ENCODE assay signal across 15 cellular contexts in the genomic region with DNA sequence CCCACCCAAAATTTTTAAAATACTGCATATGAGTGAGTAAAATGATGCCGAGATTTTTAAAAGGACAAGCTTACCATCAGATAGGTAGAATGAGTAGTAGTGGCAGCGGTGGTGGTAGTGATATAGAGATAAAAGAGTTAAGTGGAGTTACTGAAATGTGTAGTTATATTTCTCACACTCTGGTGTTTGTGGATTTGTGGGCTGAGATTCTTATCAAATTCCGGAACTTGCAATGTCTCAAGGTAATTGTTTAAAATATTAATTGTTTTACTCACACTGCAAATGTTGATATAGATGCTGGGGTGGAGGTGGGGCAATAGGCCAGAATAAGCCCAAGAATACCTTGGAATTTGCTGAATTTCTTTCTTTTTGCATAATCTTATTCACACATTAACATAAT. TPM values are rescaled to one million over a fixed set of nuclear protein-coding genes. Genes with fewer than 3 reads are reported as not detected.
DNase-seq lines count a peak whose midpoint lies in the region; ATAC-seq and TF ChIP-seq lines count a peak whose summit lies in the region.
"Had no signal": no experiment of that assay in that cellular context is flagged by ENCODE, and none has a peak within 500 bp of the region (broad histone marks: within the 10 kb centered on the region; RNA-seq: fewer than 3 reads in every experiment).

No MANE protein-coding gene starts in this region.

- peak; percentile 35 for ATAC-seq in HG02798 (IDR thresholded peaks at IDR 0.05; ENCODE audit: poor library complexity, unreplicated experiment)
- 0 out of 2 replicates have a peak, but pooled peaks have one; percentile 9 for ATAC-seq in PC-3
- ATAC-seq in natural killer cell treated with Interleukin-12 subunit alpha and Interleukin-12 subunit beta and Interleukin-15 and Interleukin-18, amount 100 ng/mL, for 72 hours: peak; percentile 89 to 95
- ATAC-seq: A549, heart left ventricle had no signal

- peak overlapping the region; percentile 65 for H3K4me3 Mint-ChIP-seq in activated CD4-positive, alpha-beta T cell treated with anti-CD3 and anti-CD28 coated beads, Interleukin-2, amount 10 ng/mL, durations not matched to agents 24 days and 14 days
- peak overlapping the region; percentile 75 for H3K4me3 Mint-ChIP-seq in natural killer cell treated with Interleukin-12 subunit alpha and Interleukin-12 subunit beta and Interleukin-15 and Interleukin-18, amount 100 ng/mL, for 72 hours
- H3K4me3 Mint-ChIP-seq: dendritic cell treated with granulocyte-macrophage colony-stimulating factor and Interleukin-4, amounts not matched to agents 40 ng/mL and 50 ng/mL, for 4 days had no signal

- H3F3A ChIP-seq in PC-3 (ENCODE audit: low read length, unreplicated experiment): no peaks in the 10 kb centered on the region

- H3K27ac ChIP-seq in PC-3 (ENCODE audit: low read length) (no peak overlapping the region), tibial artery (no peak overlapping the region)
- H3K27ac ChIP-seq: A549, heart left ventricle, skin epidermis had no signal

- H3K4me3 ChIP-seq in PC-3 (ENCODE audit: low read length) (no peak overlapping the region), tibial artery (no peak overlapping the region)
- H3K4me3 ChIP-seq: A549, heart left ventricle, skin epidermis had no signal

- peak overlapping the region; percentile 73 for H3K27ac Mint-ChIP-seq in activated CD4-positive, alpha-beta T cell treated with anti-CD3 and anti-CD28 coated beads, Interleukin-2, amount 10 ng/mL, durations not matched to agents 24 days and 14 days
- peak overlapping the region; percentile 60 to 72 for H3K27ac Mint-ChIP-seq in natural killer cell treated with Interleukin-12 subunit alpha and Interleukin-12 subunit beta and Interleukin-15 and Interleukin-18, amount 100 ng/mL, for 72 hours
- H3K27ac Mint-ChIP-seq: dendritic cell treated with granulocyte-macrophage colony-stimulating factor and Interleukin-4, amounts not matched to agents 40 ng/mL and 50 ng/mL, for 4 days had no signal

- H3K4me1 ChIP-seq in PC-3 (ENCODE audit: insufficient read depth, low read length) (peaks cover 5% of the 10 kb centered on the region; the same call in 1 of the 2 replicates), tibial artery (peaks cover 0 to 9% (median 2%) of the 10 kb centered on the region in 4 donors)
- H3K4me1 ChIP-seq: A549 had no signal

- H4K20me1 ChIP-seq in PC-3 (ENCODE audit: low read length): no peaks in the 10 kb centered on the region

- no peaks in the 10 kb centered on the region for H3K9me3 Mint-ChIP-seq in activated CD4-positive, alpha-beta T cell treated with anti-CD3 and anti-CD28 coated beads, Interleukin-2, amount 10 ng/mL, durations not matched to agents 24 days and 14 days
- no peaks in the 10 kb centered on the region for H3K9me3 Mint-ChIP-seq in natural killer cell treated with Interleukin-12 subunit alpha and Interleukin-12 subunit beta and Interleukin-15 and Interleukin-18, amount 100 ng/mL, for 72 hours
- H3K9me3 Mint-ChIP-seq: dendritic cell treated with granulocyte-macrophage colony-stimulating factor and Interleukin-4, amounts not matched to agents 40 ng/mL and 50 ng/mL, for 4 days; IgD-negative memory B cell had no signal

- DNase-seq in activated CD4-positive, alpha-beta T cell treated with anti-CD3 and anti-CD28 coated beads, Interleukin-2, amount 10 ng/mL, durations not matched to agents 24 days and 14 days: peak; percentile 83
- no peak for DNase-seq in activated CD4-positive, alpha-beta T cell treated with anti-CD3 and anti-CD28 coated beads for 1 hour
- DNase-seq in PC-3 (no peak), tibial artery (no peak), NCI-H1436 treated with DMSO at 0.1 percent for 48 hours (lab: John Stamatoyannopoulos, UW) (no peak)
- DNase-seq in natural killer cell treated with Interleukin-12 subunit alpha and Interleukin-12 subunit beta and Interleukin-15 and Interleukin-18, amount 100 ng/mL, for 72 hours (ENCODE audit: low spot score): no peak
- DNase-seq in NK-92 treated with Interleukin-12 subunit alpha and Interleukin-12 subunit beta, amount 100 ng/mL, for 24 hours (lab: John Stamatoyannopoulos, UW): no peak
- DNase-seq: heart left ventricle, midbrain, NCI-H446 had no signal

- no peaks in the 10 kb centered on the region for H3K79me2 ChIP-seq in PC-3 (ENCODE audit: low read length)

- no peak overlapping the region for H2AFZ ChIP-seq in PC-3 (ENCODE audit: low read length)

- H3K9me2 ChIP-seq in PC-3 (replicated peaks; ENCODE audit: low read length): no peaks in the 10 kb centered on the region

- H3K27me3 ChIP-seq in PC-3 (ENCODE audit: low read length) (no peaks in the 10 kb centered on the region), tibial artery (no peaks in the 10 kb centered on the region)
- H3K27me3 ChIP-seq: heart left ventricle had no signal

- H3K36me3 Mint-ChIP-seq in activated CD4-positive, alpha-beta T cell treated with anti-CD3 and anti-CD28 coated beads, Interleukin-2, amount 10 ng/mL, durations not matched to agents 24 days and 14 days (ENCODE audit: low read depth): no peaks in the 10 kb centered on the region
- H3K36me3 Mint-ChIP-seq in natural killer cell treated with Interleukin-12 subunit alpha and Interleukin-12 subunit beta and Interleukin-15 and Interleukin-18, amount 100 ng/mL, for 72 hours: no peaks in the 10 kb centered on the region

- H3K4me2 ChIP-seq in PC-3 (ENCODE audit: low read length): no peak overlapping the region
- H3K4me2 ChIP-seq: A549 had no signal

- H3K9ac ChIP-seq in PC-3 (ENCODE audit: low read length): no peak overlapping the region

- CTCF ChIA-PET in PC-3 (lab: Charles Lee): interaction anchor here (0.7 kb wide), 1 partner anchor 1001 kb away, joined by 5 read pairs; no protein-coding TSS in a partner anchor

- POLR2A ChIA-PET in PC-3 (lab: Charles Lee; ENCODE audit: unreplicated experiment): interaction anchor here (0.6 kb wide), 2 partner anchors 12 to 53 kb away, joined by 3 to 4 read pairs; no protein-coding TSS in a partner anchor

- H3K9me3 ChIP-seq in PC-3 (ENCODE audit: low read length): no peaks in the 10 kb centered on the region
- H3K9me3 ChIP-seq in tibial artery: no peaks in the 10 kb centered on the region
- H3K9me3 ChIP-seq: A549, heart left ventricle had no signal

- peaks cover 59% of the 10 kb centered on the region for H3K27me3 Mint-ChIP-seq in activated CD4-positive, alpha-beta T cell treated with anti-CD3 and anti-CD28 coated beads, Interleukin-2, amount 10 ng/mL, durations not matched to agents 24 days and 14 days
- H3K27me3 Mint-ChIP-seq in natural killer cell treated with Interleukin-12 subunit alpha and Interleukin-12 subunit beta and Interleukin-15 and Interleukin-18, amount 100 ng/mL, for 72 hours: peaks cover 8% of the 10 kb centered on the region in 2 donors
- H3K27me3 Mint-ChIP-seq: dendritic cell treated with granulocyte-macrophage colony-stimulating factor and Interleukin-4, amounts not matched to agents 40 ng/mL and 50 ng/mL, for 4 days; IgD-negative memory B cell had no signal

- TF ChIP-seq CTCF in PC-3 (conservative IDR thresholded peaks at IDR 0.05; ENCODE audit: low read depth, low read length) (no peak), tibial artery (IDR thresholded peaks at IDR 0.05) (no peak)

- H3K36me3 ChIP-seq in PC-3 (ENCODE audit: low read depth, low read length): no peaks in the 10 kb centered on the region
- H3K36me3 ChIP-seq in tibial artery: no peaks in the 10 kb centered on the region
- H3K36me3 ChIP-seq: heart left ventricle had no signal

- no TSS peak for BruUV-seq in PC-3 (replicated peaks; lab: Mats Ljungman, UMichigan)

- H3K4me1 Mint-ChIP-seq in activated CD4-positive, alpha-beta T cell treated with anti-CD3 and anti-CD28 coated beads, Interleukin-2, amount 10 ng/mL, durations not matched to agents 24 days and 14 days: peaks cover 30% of the 10 kb centered on the region
- peaks cover 23 to 29% of the 10 kb centered on the region in 2 donors for H3K4me1 Mint-ChIP-seq in natural killer cell treated with Interleukin-12 subunit alpha and Interleukin-12 subunit beta and Interleukin-15 and Interleukin-18, amount 100 ng/mL, for 72 hours (ENCODE audit: low read depth in 2 of 2)

- intact Hi-C loops in activated CD4-positive, alpha-beta T cell treated with anti-CD3 and anti-CD28 coated beads, Interleukin-2, amount 10 ng/mL, durations not matched to agents 24 days and 14 days (cut with micrococcal nuclease): loop anchor here (1.0 to 10.0 kb wide), 6 partner anchors 11 to 374 kb away; a partner anchor contains a TSS
- intact Hi-C loops in PC-3 (cut with micrococcal nuclease) (no loop called here), tibial artery (cut with DNase I; ENCODE audit: low total_unique reads) (no loop called here)

RNA-seq across cellular contexts. Expression of a gene that starts 12.8 kb away (rescaled TPM):
- total RNA-seq in activated CD4-positive, alpha-beta T cell treated with anti-CD3 and anti-CD28 coated beads, Interleukin-2, amount 10 ng/mL, durations not matched to agents 24 days and 14 days: 14.2 and 14.3 TPM in 2 replicates
- 61.4 and 68.2 TPM in 2 replicates for total RNA-seq in PC-3 (2014; rRNA removed)
- total RNA-seq in natural killer cell treated with Interleukin-12 subunit alpha and Interleukin-12 subunit beta and Interleukin-15 and Interleukin-18, amount 100 ng/mL, for 72 hours: 10 to 100 TPM; 31.6 to 49.0 TPM

Comparison
In these comparisons a context has a peak if more than half of its experiments do, and no peak if none do; other contexts are left out.
1. ATAC-seq: peak in every context shown above with its lines; median percentile 92 in natural killer cell treated with Interleukin-12 subunit alpha and Interleukin-12 subunit beta and Interleukin-15 and Interleukin-18, amount 100 ng/mL, for 72 hours; 35 in HG02798; 9 in PC-3.